In genomic region chr3:70108072-70108471, GRCh38 we compare ENCODE assay signal across 8 cellular contexts.
DNase-seq lines count a peak whose midpoint lies in the region; ATAC-seq, FAIRE-seq and TF ChIP-seq lines count a peak whose summit lies in the region.

No MANE protein-coding gene starts in this region.

- no peaks in the 10 kb centered on the region for H3K36me3 ChIP-seq in heart right ventricle
- H3K36me3 ChIP-seq in body of pancreas (replicated peaks in 1 of 2; ENCODE audit: insufficient read depth in 1 of 2, low read depth in 2 of 2): no peaks in the 10 kb centered on the region
- no peaks in the 10 kb centered on the region for H3K36me3 ChIP-seq in pancreas

- intact Hi-C loops in heart right ventricle (cut with DNase I): no loop called here
- intact Hi-C loops in left cardiac atrium (cut with DNase I): no loop called here
- intact Hi-C loops in body of pancreas (cut with DNase I): no loop called here
- intact Hi-C loops in pancreas (cut with DNase I): no loop called here
- intact Hi-C loops in activated T-helper 2 cell treated with anti-CD3 and anti-CD28 coated beads, Interferon-gamma antibody, Interleukin-2, Interleukin-4, amounts not matched to agents 10 μg/mL and 5 μg/mL and 100 μg/mL, durations not matched to agents 14 hours and 24 hours and 36 hours (cut with micrococcal nuclease): no loop called here

- H3K4me3 ChIP-seq in heart right ventricle (no peak overlapping the region), body of pancreas (no peak overlapping the region), pancreas (no peak overlapping the region)

- H3K27ac ChIP-seq in heart right ventricle (no peak overlapping the region), body of pancreas (no peak overlapping the region), pancreas (no peak overlapping the region)

- 60 to 61% methylated on average over 6 of the region's 6 CpGs for WGBS in heart right ventricle, 2 donors
- WGBS in body of pancreas, 2 donors: 25 to 29% methylated on average over 6 of the region's 6 CpGs
- 34 to 35% methylated on average over 6 of the region's 6 CpGs for WGBS in pancreas, 2 donors

- DNase-seq in heart right ventricle: no peak
- DNase-seq in left cardiac atrium: no peak
- DNase-seq in body of pancreas: peak; percentile 34 to 64 (median 52)
- peak in 5 of 6 donors; percentile 8 to 73 (median 40) for DNase-seq in pancreas
- no peak for DNase-seq in RCC 7860 (ENCODE audit: low spot score)
- DNase-seq in activated T-helper 2 cell treated with anti-CD3 and anti-CD28 coated beads, Interferon-gamma antibody, Interleukin-2, Interleukin-4, amounts not matched to agents 10 μg/mL and 5 μg/mL and 100 μg/mL, durations not matched to agents 14 hours and 24 hours and 36 hours (ENCODE audit: low spot score): no peak
- DNase-seq in NCI-H446 treated with DMSO at 0.1 percent for 48 hours (lab: John Stamatoyannopoulos, UW): no peak

- no peak overlapping the region for H3K27ac Mint-ChIP-seq in activated T-helper 2 cell treated with anti-CD3 and anti-CD28 coated beads, Interferon-gamma antibody, Interleukin-2, Interleukin-4, amounts not matched to agents 10 μg/mL and 5 μg/mL and 100 μg/mL, durations not matched to agents 14 hours and 24 hours and 36 hours

- no peaks in the 10 kb centered on the region for H3K9me3 Mint-ChIP-seq in activated T-helper 2 cell treated with anti-CD3 and anti-CD28 coated beads, Interferon-gamma antibody, Interleukin-2, Interleukin-4, amounts not matched to agents 10 μg/mL and 5 μg/mL and 100 μg/mL, durations not matched to agents 14 hours and 24 hours and 36 hours

- peaks cover 0 to 6% (median 0%) of the 10 kb centered on the region in 7 donors for H3K27me3 ChIP-seq in heart right ventricle
- no peaks in the 10 kb centered on the region for H3K27me3 ChIP-seq in body of pancreas
- peaks cover 0 to 4% (median 0%) of the 10 kb centered on the region in 4 donors for H3K27me3 ChIP-seq in pancreas

- peak in 7 of 9 donors; percentile 9 to 50 (median 28) for TF ChIP-seq CTCF in heart right ventricle (IDR thresholded peaks at IDR 0.05)
- peak in 6 of 7 experiments; percentile 39 to 65 (median 50) for TF ChIP-seq CTCF in body of pancreas (IDR thresholded peaks at IDR 0.05)
- peak in 3 of 4 donors; percentile 26 to 49 (median 45) for TF ChIP-seq CTCF in pancreas (IDR thresholded peaks at IDR 0.05)

- no peak for TF ChIP-seq POLR2A in body of pancreas (IDR thresholded peaks at IDR 0.05)

- FAIRE-seq in pancreas (lab: Jason Lieb, UNC): no peak
- no peak for FAIRE-seq in RCC 7860 (lab: Jason Lieb, UNC)

- ATAC-seq in heart right ventricle (no peak), left cardiac atrium (no peak), HG03571 (IDR thresholded peaks at IDR 0.05; ENCODE audit: unreplicated experiment) (peak; percentile 74), body of pancreas (no peak), pancreas (peak in 2 of 4 donors; percentile 67 to 68)

- H3K9me3 ChIP-seq in heart right ventricle (peaks cover 0 to 5% (median 0%) of the 10 kb centered on the region in 11 donors), body of pancreas (no peaks in the 10 kb centered on the region), pancreas (no peaks in the 10 kb centered on the region)

- H3K36me3 Mint-ChIP-seq in activated T-helper 2 cell treated with anti-CD3 and anti-CD28 coated beads, Interferon-gamma antibody, Interleukin-2, Interleukin-4, amounts not matched to agents 10 μg/mL and 5 μg/mL and 100 μg/mL, durations not matched to agents 14 hours and 24 hours and 36 hours (ENCODE audit: low read depth): no peaks in the 10 kb centered on the region

- H3K27me3 Mint-ChIP-seq in activated T-helper 2 cell treated with anti-CD3 and anti-CD28 coated beads, Interferon-gamma antibody, Interleukin-2, Interleukin-4, amounts not matched to agents 10 μg/mL and 5 μg/mL and 100 μg/mL, durations not matched to agents 14 hours and 24 hours and 36 hours (ENCODE audit: low read depth): no peaks in the 10 kb centered on the region

- H3K4me3 Mint-ChIP-seq in activated T-helper 2 cell treated with anti-CD3 and anti-CD28 coated beads, Interferon-gamma antibody, Interleukin-2, Interleukin-4, amounts not matched to agents 10 μg/mL and 5 μg/mL and 100 μg/mL, durations not matched to agents 14 hours and 24 hours and 36 hours (ENCODE audit: low read depth): no peak overlapping the region

- no peaks in the 10 kb centered on the region for H3K4me1 Mint-ChIP-seq in activated T-helper 2 cell treated with anti-CD3 and anti-CD28 coated beads, Interferon-gamma antibody, Interleukin-2, Interleukin-4, amounts not matched to agents 10 μg/mL and 5 μg/mL and 100 μg/mL, durations not matched to agents 14 hours and 24 hours and 36 hours (ENCODE audit: low read depth)

- no peaks in the 10 kb centered on the region for H3K4me1 ChIP-seq in heart right ventricle
- no peaks in the 10 kb centered on the region for H3K4me1 ChIP-seq in body of pancreas
- no peaks in the 10 kb centered on the region for H3K4me1 ChIP-seq in pancreas

Comparison
In these comparisons a context has a peak if more than half of its experiments do, and no peak if none do; other contexts are left out.
1. DNase-seq: peak in body of pancreas (4 of 4) and pancreas (5 of 6); none in heart right ventricle (0 of 2), left cardiac atrium (single experiment), RCC 7860 (single experiment), activated T-helper 2 cell treated with anti-CD3 and anti-CD28 coated beads, Interferon-gamma antibody, Interleukin-2, Interleukin-4, amounts not matched to agents 10 μg/mL and 5 μg/mL and 100 μg/mL, durations not matched to agents 14 hours and 24 hours and 36 hours (single experiment) and NCI-H446 treated with DMSO at 0.1 percent for 48 hours (single experiment).
2. Peak in every context shown above with its lines, with median percentiles within 50 percentile points of each other: CTCF ChIP-seq.